In genomic region chr17:75776399-75777242, GRCh38 we compare ENCODE assay signal across 1 cellular context.
TF ChIP-seq lines count a peak whose summit lies in the region.

No MANE protein-coding gene starts in this region.

TF ChIP-seq in SK-N-SH, 30 proteins besides CTCF, POLR2A, EP300 and RAD21:
- TF ChIP-seq, protein P1, sequence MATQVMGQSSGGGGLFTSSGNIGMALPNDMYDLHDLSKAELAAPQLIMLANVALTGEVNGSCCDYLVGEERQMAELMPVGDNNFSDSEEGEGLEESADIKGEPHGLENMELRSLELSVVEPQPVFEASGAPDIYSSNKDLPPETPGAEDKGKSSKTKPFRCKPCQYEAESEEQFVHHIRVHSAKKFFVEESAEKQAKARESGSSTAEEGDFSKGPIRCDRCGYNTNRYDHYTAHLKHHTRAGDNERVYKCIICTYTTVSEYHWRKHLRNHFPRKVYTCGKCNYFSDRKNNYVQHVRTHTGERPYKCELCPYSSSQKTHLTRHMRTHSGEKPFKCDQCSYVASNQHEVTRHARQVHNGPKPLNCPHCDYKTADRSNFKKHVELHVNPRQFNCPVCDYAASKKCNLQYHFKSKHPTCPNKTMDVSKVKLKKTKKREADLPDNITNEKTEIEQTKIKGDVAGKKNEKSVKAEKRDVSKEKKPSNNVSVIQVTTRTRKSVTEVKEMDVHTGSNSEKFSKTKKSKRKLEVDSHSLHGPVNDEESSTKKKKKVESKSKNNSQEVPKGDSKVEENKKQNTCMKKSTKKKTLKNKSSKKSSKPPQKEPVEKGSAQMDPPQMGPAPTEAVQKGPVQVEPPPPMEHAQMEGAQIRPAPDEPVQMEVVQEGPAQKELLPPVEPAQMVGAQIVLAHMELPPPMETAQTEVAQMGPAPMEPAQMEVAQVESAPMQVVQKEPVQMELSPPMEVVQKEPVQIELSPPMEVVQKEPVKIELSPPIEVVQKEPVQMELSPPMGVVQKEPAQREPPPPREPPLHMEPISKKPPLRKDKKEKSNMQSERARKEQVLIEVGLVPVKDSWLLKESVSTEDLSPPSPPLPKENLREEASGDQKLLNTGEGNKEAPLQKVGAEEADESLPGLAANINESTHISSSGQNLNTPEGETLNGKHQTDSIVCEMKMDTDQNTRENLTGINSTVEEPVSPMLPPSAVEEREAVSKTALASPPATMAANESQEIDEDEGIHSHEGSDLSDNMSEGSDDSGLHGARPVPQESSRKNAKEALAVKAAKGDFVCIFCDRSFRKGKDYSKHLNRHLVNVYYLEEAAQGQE (IDR thresholded peaks at IDR 0.05; ENCODE audit: low read depth, low read length) = peak; percentile 46; the same call in 1 of the 2 replicates
- TF ChIP-seq RFX5 (IDR thresholded peaks at IDR 0.05; ENCODE audit: low read length) (no peak), RCOR1 (IDR thresholded peaks at IDR 0.05; ENCODE audit: low read length) (no peak), MXI1 (IDR thresholded peaks at IDR 0.05; ENCODE audit: low read depth, low read length) (no peak), YY1 (IDR thresholded peaks at IDR 0.05; ENCODE audit: low read depth) (no peak), TEAD4 (IDR thresholded peaks at IDR 0.05; ENCODE audit: borderline replicate concordance, insufficient read depth) (no peak), GABPA (IDR thresholded peaks at IDR 0.05; ENCODE audit: low read depth) (no peak), TCF12 (IDR thresholded peaks at IDR 0.05) (no peak; the same call in 1 of the 2 replicates), FOXM1 (IDR thresholded peaks at IDR 0.05; ENCODE audit: low read depth) (no peak), MAX (IDR thresholded peaks at IDR 0.05; ENCODE audit: low read depth) (peak; percentile 19; the same call in 1 of the 2 replicates), USF2 (IDR thresholded peaks at IDR 0.05; ENCODE audit: borderline replicate concordance, low read depth, low read length) (no peak), POLR2AphosphoS5 (IDR thresholded peaks at IDR 0.05; ENCODE audit: low read depth, low read length) (peak; percentile 81), CHD2 (IDR thresholded peaks at IDR 0.05; ENCODE audit: low read length, partially characterized antibody) (no peak), EZH2phosphoT487 (IDR thresholded peaks at IDR 0.05; ENCODE audit: borderline replicate concordance, low read depth) (no peak), RXRA (IDR thresholded peaks at IDR 0.05; ENCODE audit: borderline replicate concordance, low read depth) (no peak), TAF1 (IDR thresholded peaks at IDR 0.05; ENCODE audit: borderline replicate concordance, low read depth, low read length) (no peak), GATA2 (CRISPR knock-in tag; IDR thresholded peaks at IDR 0.05) (0 out of 2 replicates have a peak, but pooled peaks have one; percentile 16), IRF3 (IDR thresholded peaks at IDR 0.05; ENCODE audit: low read depth, low read length) (no peak), SIN3A (IDR thresholded peaks at IDR 0.05; ENCODE audit: borderline replicate concordance, low read depth, low read length) (no peak), FOSL2 (IDR thresholded peaks at IDR 0.05; ENCODE audit: borderline replicate concordance, low read depth) (no peak; the same call in 1 of the 2 replicates), JUND (IDR thresholded peaks at IDR 0.05) (peak; percentile 13), MEF2A (IDR thresholded peaks at IDR 0.05; ENCODE audit: borderline replicate concordance, low read depth) (no peak), FOXJ3 (CRISPR knock-in tag; IDR thresholded peaks at IDR 0.05) (no peak), NFIC (IDR thresholded peaks at IDR 0.05; ENCODE audit: borderline replicate concordance) (0 out of 2 replicates have a peak, but pooled peaks have one; percentile 8), SMC3 (IDR thresholded peaks at IDR 0.05; ENCODE audit: low read depth, low read length) (no peak), ELF1 (IDR thresholded peaks at IDR 0.05) (no peak), NRF1 (IDR thresholded peaks at IDR 0.05; ENCODE audit: low read depth, low read length) (no peak), PBX3 (IDR thresholded peaks at IDR 0.05) (no peak; the same call in 1 of the 2 replicates)
- TF ChIP-seq, protein P2, sequence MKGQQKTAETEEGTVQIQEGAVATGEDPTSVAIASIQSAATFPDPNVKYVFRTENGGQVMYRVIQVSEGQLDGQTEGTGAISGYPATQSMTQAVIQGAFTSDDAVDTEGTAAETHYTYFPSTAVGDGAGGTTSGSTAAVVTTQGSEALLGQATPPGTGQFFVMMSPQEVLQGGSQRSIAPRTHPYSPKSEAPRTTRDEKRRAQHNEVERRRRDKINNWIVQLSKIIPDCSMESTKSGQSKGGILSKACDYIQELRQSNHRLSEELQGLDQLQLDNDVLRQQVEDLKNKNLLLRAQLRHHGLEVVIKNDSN (IDR thresholded peaks at IDR 0.05; ENCODE audit: borderline replicate concordance, low read depth) = no peak
- TF ChIP-seq, protein P3, sequence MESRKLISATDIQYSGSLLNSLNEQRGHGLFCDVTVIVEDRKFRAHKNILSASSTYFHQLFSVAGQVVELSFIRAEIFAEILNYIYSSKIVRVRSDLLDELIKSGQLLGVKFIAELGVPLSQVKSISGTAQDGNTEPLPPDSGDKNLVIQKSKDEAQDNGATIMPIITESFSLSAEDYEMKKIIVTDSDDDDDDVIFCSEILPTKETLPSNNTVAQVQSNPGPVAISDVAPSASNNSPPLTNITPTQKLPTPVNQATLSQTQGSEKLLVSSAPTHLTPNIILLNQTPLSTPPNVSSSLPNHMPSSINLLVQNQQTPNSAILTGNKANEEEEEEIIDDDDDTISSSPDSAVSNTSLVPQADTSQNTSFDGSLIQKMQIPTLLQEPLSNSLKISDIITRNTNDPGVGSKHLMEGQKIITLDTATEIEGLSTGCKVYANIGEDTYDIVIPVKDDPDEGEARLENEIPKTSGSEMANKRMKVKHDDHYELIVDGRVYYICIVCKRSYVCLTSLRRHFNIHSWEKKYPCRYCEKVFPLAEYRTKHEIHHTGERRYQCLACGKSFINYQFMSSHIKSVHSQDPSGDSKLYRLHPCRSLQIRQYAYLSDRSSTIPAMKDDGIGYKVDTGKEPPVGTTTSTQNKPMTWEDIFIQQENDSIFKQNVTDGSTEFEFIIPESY (IDR thresholded peaks at IDR 0.05; ENCODE audit: borderline replicate concordance, low read depth) = no peak; the same call in 1 of the 2 replicates
